ENCODE assay signal across 8 cellular contexts in the genomic region with DNA sequence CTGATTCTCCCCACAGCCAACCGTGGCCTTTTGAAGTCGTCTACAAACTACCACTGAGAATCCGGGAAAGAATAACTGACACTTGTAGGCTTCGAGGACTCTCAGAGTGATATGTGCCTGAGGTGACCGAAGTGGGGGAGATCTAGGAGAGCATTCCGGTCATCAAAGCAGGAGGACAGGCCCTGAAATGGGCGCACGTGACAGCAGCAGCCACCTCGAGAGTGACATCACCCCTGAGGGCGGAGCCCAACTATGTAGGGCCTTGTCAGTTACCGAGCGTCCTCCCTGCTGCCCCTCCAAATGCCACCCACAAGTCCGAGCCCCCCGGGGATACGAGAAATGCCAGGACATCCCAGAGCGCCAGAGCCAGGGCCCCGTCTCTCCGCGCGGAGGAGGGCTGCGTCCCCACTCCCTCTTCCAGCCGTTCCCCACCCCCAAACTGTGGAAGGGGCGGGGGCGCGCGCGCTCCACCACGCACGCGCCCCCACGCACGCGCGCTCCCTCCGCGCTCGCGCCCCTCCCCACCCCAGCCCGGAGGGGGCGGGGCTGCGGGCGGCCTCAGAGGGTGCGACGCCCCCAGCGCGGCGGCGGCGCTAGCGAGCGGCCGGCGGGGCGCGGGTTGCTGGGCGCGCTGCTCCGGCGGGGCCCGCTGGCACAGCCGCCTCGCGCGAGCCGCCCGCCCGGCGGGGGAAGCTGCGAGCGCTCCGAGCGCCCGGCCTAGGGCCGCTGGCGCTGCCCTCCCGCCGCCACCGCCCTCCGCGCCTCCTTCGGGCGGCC. TPM values are rescaled to one million over a fixed set of nuclear protein-coding genes. Genes with fewer than 3 reads are reported as not detected.
DNase-seq lines count a peak whose midpoint lies in the region; ATAC-seq and TF ChIP-seq lines count a peak whose summit lies in the region.

A gene (plus strand): TSS at position 587 of the 777 bp plus-strand sequence. CDS start 43,325 bp downstream, outside the sequence.

- H3K9me3 Mint-ChIP-seq in H9, result no peaks in the 10 kb centered on the region
- no peaks in the 10 kb centered on the region for H3K9me3 Mint-ChIP-seq in T-helper 2 cell treated with Interferon-gamma antibody and Interleukin-4, amounts not matched to agents 5 μg/mL and 100 μg/mL, for 36 hours

- H2BK120ac ChIP-seq in H9 (ENCODE audit: low read depth, low read length, poor library complexity, severe bottlenecking), result no peak within 1 kb of the TSS

- no peak within 1 kb of the TSS for H3K56ac ChIP-seq in H9 (ENCODE audit: insufficient read length, low read depth, low read length)

- H2AFZ ChIP-seq in H9 (ENCODE audit: low read length), result peak within 1 kb of the TSS; percentile 71

- no peak within 1 kb of the TSS for H3K14ac ChIP-seq in H9 (ENCODE audit: insufficient read depth, low read length)

- peak within 1 kb of the TSS; percentile 80 for H2BK12ac ChIP-seq in H9 (ENCODE audit: insufficient read length, low read depth, low read length)

- peak; percentile 97 for ATAC-seq in left ventricle myocardium superior

- H3K36me3 ChIP-seq in tibial artery, result no peaks in the 10 kb centered on the region

- TF ChIP-seq CTCF in H9 (conservative IDR thresholded peaks at IDR 0.05) (no peak), tibial artery (IDR thresholded peaks at IDR 0.05) (no peak)

- H4K91ac ChIP-seq in H9 (ENCODE audit: insufficient read length, low read depth, low read length), result no peak within 1 kb of the TSS

- no peak within 1 kb of the TSS for H2BK15ac ChIP-seq in H9 (ENCODE audit: low read depth, low read length)

- H3K9ac ChIP-seq in H9 (ENCODE audit: extremely low read depth, insufficient read length, low read length), result peak within 1 kb of the TSS; percentile 42

- peak within 1 kb of the TSS in 2 of 3 experiments; percentile 36 to 88; a peak in 4 of 7 replicates for H3K27ac Mint-ChIP-seq in H9
- peak within 1 kb of the TSS; percentile 84 for H3K27ac Mint-ChIP-seq in T-helper 2 cell treated with Interferon-gamma antibody and Interleukin-4, amounts not matched to agents 5 μg/mL and 100 μg/mL, for 36 hours

- no peak within 1 kb of the TSS for H3K18ac ChIP-seq in H9 (ENCODE audit: insufficient read length, low read depth, low read length)

- H3K23me2 ChIP-seq in H9 (ENCODE audit: insufficient read length, low read depth, low read length, poor library complexity, severe bottlenecking), result peaks cover 11% of the 10 kb centered on the region

- no peak within 1 kb of the TSS for H3T11ph ChIP-seq in H9 (ENCODE audit: low read length)

- no peak within 1 kb of the TSS for H4K5ac ChIP-seq in H9 (ENCODE audit: insufficient read length, low read depth, low read length)

- no peak within 1 kb of the TSS for H3K4ac ChIP-seq in H9 (ENCODE audit: low read depth, low read length)

- H3K36me3 Mint-ChIP-seq in H9 (ENCODE audit: insufficient read depth in 1 of 3, low read depth in 3 of 3), result no peaks in the 10 kb centered on the region; a peak in 1 of 7 replicates
- H3K36me3 Mint-ChIP-seq in T-helper 2 cell treated with Interferon-gamma antibody and Interleukin-4, amounts not matched to agents 5 μg/mL and 100 μg/mL, for 36 hours (ENCODE audit: low read depth), result no peaks in the 10 kb centered on the region

- no peak within 1 kb of the TSS for H2BK5ac ChIP-seq in H9 (ENCODE audit: insufficient read length, low read length)

- H3K27ac ChIP-seq in H9 (ENCODE audit: insufficient read length, low read depth, low read length) (no peak within 1 kb of the TSS), tibial artery (peak within 1 kb of the TSS; percentile 66 to 69)

- H3K9me3 ChIP-seq in H9 (ENCODE audit: control insufficient read depth, low read depth, low read length), result no peaks in the 10 kb centered on the region
- H3K9me3 ChIP-seq in tibial artery, result no peaks in the 10 kb centered on the region

- no CpG with 5 or more reads among the region's 82 CpGs for WGBS in H9 (ENCODE audit: extremely low coverage, insufficient read length, low lambda C conversion rate)

- H3K4me3 Mint-ChIP-seq in H9, result peak within 1 kb of the TSS; percentile 84 to 93
- peak within 1 kb of the TSS; percentile 88 for H3K4me3 Mint-ChIP-seq in T-helper 2 cell treated with Interferon-gamma antibody and Interleukin-4, amounts not matched to agents 5 μg/mL and 100 μg/mL, for 36 hours

- H3K79me2 ChIP-seq in H9 (ENCODE audit: insufficient read depth, low read length), result no peaks in the 10 kb centered on the region; the same call in 1 of the 2 replicates

- intact Hi-C loops in left ventricle myocardium superior (cut with micrococcal nuclease), result no loop called here
- intact Hi-C loops in posterior cingulate gyrus (cut with DNase I), result no loop called here
- intact Hi-C loops in tibial artery (cut with DNase I; ENCODE audit: low total_unique reads), result loop anchor here (5.0 kb wide), 1 partner anchor 264 kb away; no protein-coding TSS in a partner anchor

- no peak within 1 kb of the TSS for H2BK20ac ChIP-seq in H9 (ENCODE audit: low read depth, low read length, poor library complexity, severe bottlenecking)

- H3K4me1 ChIP-seq in H9 (ENCODE audit: insufficient read depth, low read length) (no peaks in the 10 kb centered on the region; the same call in 1 of the 2 replicates), tibial artery (peaks cover 0 to 20% (median 15%) of the 10 kb centered on the region in 4 donors)

- H3K4me2 ChIP-seq in H9 (ENCODE audit: insufficient read depth, insufficient read length, low read length), result peak within 1 kb of the TSS; percentile 93

- H2AK5ac ChIP-seq in H9 (ENCODE audit: insufficient read length, low read length), result no peak within 1 kb of the TSS

- peaks cover 50% of the 10 kb centered on the region for H3K27me3 Mint-ChIP-seq in H9 (ENCODE audit: low read depth)
- peaks cover 67% of the 10 kb centered on the region for H3K27me3 Mint-ChIP-seq in T-helper 2 cell treated with Interferon-gamma antibody and Interleukin-4, amounts not matched to agents 5 μg/mL and 100 μg/mL, for 36 hours (ENCODE audit: low read depth)

- H4K20me1 ChIP-seq in H9 (ENCODE audit: control insufficient read depth, insufficient read depth, insufficient read length), result no peaks in the 10 kb centered on the region

- no peak within 1 kb of the TSS for H3K23ac ChIP-seq in H9 (ENCODE audit: insufficient read length, low read depth, low read length)

- H3K79me1 ChIP-seq in H9 (ENCODE audit: insufficient read depth, low read depth, low read length, poor library complexity, severe bottlenecking), result no peaks in the 10 kb centered on the region

- peaks cover 23 to 27% of the 10 kb centered on the region in 2 experiments for H3K4me1 Mint-ChIP-seq in H9
- peaks cover 23% of the 10 kb centered on the region for H3K4me1 Mint-ChIP-seq in T-helper 2 cell treated with Interferon-gamma antibody and Interleukin-4, amounts not matched to agents 5 μg/mL and 100 μg/mL, for 36 hours (ENCODE audit: low read depth)

- DNase-seq in DMS114 treated with DMSO at 0.1 percent for 48 hours (lab: John Stamatoyannopoulos, UW; ENCODE audit: unreplicated experiment) (peak; percentile 58), H9 (peak; percentile 94), NCI-H1105 treated with DMSO at 0.1 percent for 48 hours (lab: John Stamatoyannopoulos, UW) (peak; percentile 65), anterior cingulate cortex (lab: John Stamatoyannopoulos, UW) (peak in 57 of 58 donors; percentile 29 to 95 (median 82)), left ventricle myocardium superior (peak; percentile 88), posterior cingulate gyrus (peak; percentile 65 to 97 (median 83)), tibial artery (peak; percentile 81 to 86)
- peak; percentile 63 for DNase-seq in T-helper 2 cell treated with Interferon-gamma antibody and Interleukin-4, amounts not matched to agents 5 μg/mL and 100 μg/mL, for 36 hours (ENCODE audit: low spot score)

- H3K27me3 ChIP-seq in H9 (ENCODE audit: insufficient read depth, low read length), result no peaks in the 10 kb centered on the region; the same call in 1 of the 2 replicates
- no peaks in the 10 kb centered on the region for H3K27me3 ChIP-seq in tibial artery

- H4K8ac ChIP-seq in H9 (replicated peaks; ENCODE audit: insufficient read length, low read depth, low read length), result no peak within 1 kb of the TSS

- peak within 1 kb of the TSS; percentile 68 to 77 for H3K4me3 ChIP-seq in tibial artery

RNA-seq across cellular contexts. Expression of the gene that starts here (rescaled TPM):
- total RNA-seq in H9 (2021), result 7.3 and 9.3 TPM in 2 replicates
- total RNA-seq in left ventricle myocardium superior, result 6.6 TPM
